Comparison of ENCODE assay signal across 1 cellular context in the genomic region with DNA sequence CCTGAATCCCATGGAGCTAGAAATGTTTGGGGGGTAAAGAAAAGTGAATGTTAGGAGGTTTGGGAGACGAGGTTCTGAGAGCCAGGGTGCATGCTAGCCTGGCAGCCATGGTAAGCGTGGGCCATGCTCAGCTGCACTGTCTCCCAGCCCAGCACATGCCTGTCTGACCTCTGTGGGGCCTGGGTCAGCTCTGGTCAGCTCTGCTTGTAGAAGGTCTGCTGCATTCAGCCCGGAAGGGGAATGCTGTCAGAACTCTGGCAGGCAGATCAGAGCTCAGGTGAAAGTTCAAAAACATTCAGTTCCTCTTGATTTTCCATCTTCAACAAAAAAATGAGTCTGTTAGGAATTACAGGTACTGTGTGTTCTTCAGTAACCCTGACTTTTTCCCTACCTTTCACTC.
TF ChIP-seq lines count a peak whose summit lies in the region.

No MANE protein-coding gene starts in this region.

TF ChIP-seq in liver, 16 proteins besides CTCF, POLR2A, EP300 and RAD21 (continued from another document):
- TF ChIP-seq, protein P1, sequence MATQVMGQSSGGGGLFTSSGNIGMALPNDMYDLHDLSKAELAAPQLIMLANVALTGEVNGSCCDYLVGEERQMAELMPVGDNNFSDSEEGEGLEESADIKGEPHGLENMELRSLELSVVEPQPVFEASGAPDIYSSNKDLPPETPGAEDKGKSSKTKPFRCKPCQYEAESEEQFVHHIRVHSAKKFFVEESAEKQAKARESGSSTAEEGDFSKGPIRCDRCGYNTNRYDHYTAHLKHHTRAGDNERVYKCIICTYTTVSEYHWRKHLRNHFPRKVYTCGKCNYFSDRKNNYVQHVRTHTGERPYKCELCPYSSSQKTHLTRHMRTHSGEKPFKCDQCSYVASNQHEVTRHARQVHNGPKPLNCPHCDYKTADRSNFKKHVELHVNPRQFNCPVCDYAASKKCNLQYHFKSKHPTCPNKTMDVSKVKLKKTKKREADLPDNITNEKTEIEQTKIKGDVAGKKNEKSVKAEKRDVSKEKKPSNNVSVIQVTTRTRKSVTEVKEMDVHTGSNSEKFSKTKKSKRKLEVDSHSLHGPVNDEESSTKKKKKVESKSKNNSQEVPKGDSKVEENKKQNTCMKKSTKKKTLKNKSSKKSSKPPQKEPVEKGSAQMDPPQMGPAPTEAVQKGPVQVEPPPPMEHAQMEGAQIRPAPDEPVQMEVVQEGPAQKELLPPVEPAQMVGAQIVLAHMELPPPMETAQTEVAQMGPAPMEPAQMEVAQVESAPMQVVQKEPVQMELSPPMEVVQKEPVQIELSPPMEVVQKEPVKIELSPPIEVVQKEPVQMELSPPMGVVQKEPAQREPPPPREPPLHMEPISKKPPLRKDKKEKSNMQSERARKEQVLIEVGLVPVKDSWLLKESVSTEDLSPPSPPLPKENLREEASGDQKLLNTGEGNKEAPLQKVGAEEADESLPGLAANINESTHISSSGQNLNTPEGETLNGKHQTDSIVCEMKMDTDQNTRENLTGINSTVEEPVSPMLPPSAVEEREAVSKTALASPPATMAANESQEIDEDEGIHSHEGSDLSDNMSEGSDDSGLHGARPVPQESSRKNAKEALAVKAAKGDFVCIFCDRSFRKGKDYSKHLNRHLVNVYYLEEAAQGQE (IDR thresholded peaks at IDR 0.05), result no peak
- no peak for TF ChIP-seq JUND (IDR thresholded peaks at IDR 0.05)
- TF ChIP-seq NR2F2 (IDR thresholded peaks at IDR 0.05), result peak; percentile 58
TF ChIP-seq in liver: peak in this region for 5.
